ENCODE assay signal across 12 cellular contexts in the genomic region with DNA sequence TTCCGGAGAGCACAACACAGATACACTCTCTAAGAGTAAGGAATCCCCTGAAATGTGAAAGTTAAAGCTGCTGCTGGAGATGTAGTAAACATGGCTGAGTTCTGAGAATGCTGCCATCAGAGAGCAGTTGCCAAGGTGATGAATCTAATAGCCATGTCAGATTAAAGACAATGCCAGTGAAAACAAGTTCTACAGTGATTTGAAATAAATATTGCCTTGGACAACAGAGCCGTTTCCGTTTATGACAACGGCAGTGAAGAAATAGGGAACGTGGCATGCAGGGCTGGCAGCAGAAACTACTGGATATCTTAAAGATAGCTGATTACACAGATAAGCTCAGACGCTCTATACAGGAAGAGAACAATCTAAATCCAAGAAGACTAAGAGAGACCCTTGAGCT.
"Had no signal": no experiment of that assay in that cellular context is flagged by ENCODE, and none has a peak within 500 bp of the region (broad histone marks: within the 10 kb centered on the region; RNA-seq: fewer than 3 reads in every experiment).

No MANE protein-coding gene starts in this region.

- H2AFZ ChIP-seq: parathyroid adenoma had no signal

- H3K27ac ChIP-seq: adrenal gland, colonic mucosa, gastroesophageal sphincter, parathyroid adenoma, testis, upper lobe of right lung had no signal

- H3K79me2 ChIP-seq: parathyroid adenoma had no signal

- DNase-seq: activated naive CD4-positive, alpha-beta T cell treated with anti-CD3 and anti-CD28 coated beads, Interleukin-2, amount 50 U/mL, for 16 hours; adrenal gland; caudate nucleus; colonic mucosa; effector memory CD4-positive, alpha-beta T cell; kidney; stimulated activated CD4-positive, alpha-beta T cell treated with anti-CD3 and anti-CD28 coated beads, Interleukin-4, amount 100 ng/mL, for 4 hours; stimulated activated naive CD8-positive, alpha-beta T cell treated with anti-CD3 and anti-CD28 coated beads, Interleukin-15, amount 100 ng/mL, for 72 hours; testis; upper lobe of right lung had no signal

- H3K9me3 ChIP-seq: adrenal gland, colonic mucosa, gastroesophageal sphincter, testis, upper lobe of right lung had no signal

- H3K4me1 ChIP-seq: adrenal gland, colonic mucosa, gastroesophageal sphincter, parathyroid adenoma, testis, upper lobe of right lung had no signal

- H3K4me3 ChIP-seq: adrenal gland, colonic mucosa, gastroesophageal sphincter, testis, upper lobe of right lung had no signal

- H3K27me3 ChIP-seq: adrenal gland, colonic mucosa, gastroesophageal sphincter, testis, upper lobe of right lung had no signal

- ATAC-seq: gastroesophageal sphincter; stimulated activated naive CD8-positive, alpha-beta T cell treated with anti-CD3 and anti-CD28 coated beads, Interleukin-15, amount 100 ng/mL, for 72 hours; upper lobe of right lung had no signal

- H3K36me3 ChIP-seq: adrenal gland, colonic mucosa, gastroesophageal sphincter, upper lobe of right lung had no signal
